ENCODE assay signal across 8 cellular contexts in genomic region chr2:60439219-60439974, GRCh38.
DNase-seq lines count a peak whose midpoint lies in the region; ATAC-seq and TF ChIP-seq lines count a peak whose summit lies in the region.

No MANE protein-coding gene starts in this region.

- H3K4ac ChIP-seq in mesenchymal stem cell (ENCODE audit: low read depth in 1 of 2, low read length in 2 of 2), result no peak overlapping the region

- no peak overlapping the region for H4K8ac ChIP-seq in mesenchymal stem cell (ENCODE audit: low read length)

- TF ChIP-seq CTCF in GM13976 (IDR thresholded peaks at IDR 0.05; ENCODE audit: borderline replicate concordance, control extremely low read depth, extremely low read depth, insufficient read depth, missing control alignments) (peak; percentile 64), colonic mucosa (IDR thresholded peaks at IDR 0.05) (peak; percentile 51), neural crest cell (conservative IDR thresholded peaks at IDR 0.05) (peak; percentile 50)

- no peak overlapping the region for H3K14ac ChIP-seq in mesenchymal stem cell (ENCODE audit: low read length in 2 of 2)

- no peak overlapping the region for H3K27ac Mint-ChIP-seq in neural crest cell (ENCODE audit: unreplicated experiment)

- no peak overlapping the region for H3K23ac ChIP-seq in mesenchymal stem cell (ENCODE audit: low read length in 2 of 2)

- H3K27me3 ChIP-seq in colonic mucosa (no peaks in the 10 kb centered on the region), mesenchymal stem cell (ENCODE audit: control insufficient read depth in 1 of 2, insufficient read depth in 1 of 2, low read length in 2 of 2) (no peaks in the 10 kb centered on the region)

- no peak overlapping the region for H2BK5ac ChIP-seq in mesenchymal stem cell (ENCODE audit: low read depth, low read length, poor library complexity, severe bottlenecking)

- in situ Hi-C loops in GM13976 (cut with MboI; ENCODE audit: low sequenced_read_pairs, unreplicated experiment), result no loop called here

- no peaks in the 10 kb centered on the region for H3K9me3 Mint-ChIP-seq in neural crest cell

- peak overlapping the region in 1 of 2 donors; percentile 22 for H3K9ac ChIP-seq in colonic mucosa (ENCODE audit: low read depth in 2 of 2, low read length in 2 of 2)
- no peak overlapping the region for H3K9ac ChIP-seq in mesenchymal stem cell (ENCODE audit: low read length)

- intact Hi-C loops in colonic mucosa (cut with DNase I), result no loop called here

- H3K4me3 ChIP-seq in colonic mucosa (no peak overlapping the region), mesenchymal stem cell (ENCODE audit: insufficient read depth in 1 of 2, low read depth in 1 of 2, low read length in 2 of 2) (no peak overlapping the region)

- H3K79me1 ChIP-seq in mesenchymal stem cell (replicated peaks; ENCODE audit: low read length, poor library complexity, severe bottlenecking), result no peaks in the 10 kb centered on the region

- peaks cover 11% of the 10 kb centered on the region for H3K4me1 Mint-ChIP-seq in neural crest cell

- H3K4me1 ChIP-seq in colonic mucosa, result no peaks in the 10 kb centered on the region
- peaks cover 3% of the 10 kb centered on the region for H3K4me1 ChIP-seq in mesenchymal stem cell (ENCODE audit: control insufficient read depth, insufficient read depth, low read depth, low read length)

- H3K4me3 Mint-ChIP-seq in neural crest cell, result no peak overlapping the region

- H2AFZ ChIP-seq in mesenchymal stem cell (ENCODE audit: low read depth, low read length), result no peak overlapping the region

- no peaks in the 10 kb centered on the region for H3K36me3 ChIP-seq in colonic mucosa
- no peaks in the 10 kb centered on the region for H3K36me3 ChIP-seq in mesenchymal stem cell (ENCODE audit: control insufficient read depth in 1 of 2, insufficient read depth in 2 of 2, low read depth in 1 of 2, low read length in 2 of 2)

- H4K91ac ChIP-seq in mesenchymal stem cell (ENCODE audit: low read length), result no peak overlapping the region

- no peak overlapping the region for H2BK12ac ChIP-seq in mesenchymal stem cell (ENCODE audit: low read length in 2 of 2)

- peak; percentile 87 for DNase-seq in GM13976 (ENCODE audit: low spot score)
- DNase-seq in HuH-7 (ENCODE audit: low spot score), result peak; percentile 73
- DNase-seq in colonic mucosa, result peak; percentile 55
- DNase-seq in neural crest cell (ENCODE audit: low read depth, low spot score), result no peak
- no peak for DNase-seq in epidermal melanocyte (ENCODE audit: insufficient read length, low spot score)
- no peak for DNase-seq in DMS153 (lab: John Stamatoyannopoulos, UW)
- DNase-seq in mesenchymal stem cell, result no peak

- H3K27me3 Mint-ChIP-seq in neural crest cell (ENCODE audit: low read depth), result no peaks in the 10 kb centered on the region

- ATAC-seq in GM21717 (IDR thresholded peaks at IDR 0.05; ENCODE audit: unreplicated experiment), result peak; percentile 96

- no peaks in the 10 kb centered on the region for H3K36me3 Mint-ChIP-seq in neural crest cell (ENCODE audit: low read depth)

- 84% methylated on average over 18 of the region's 20 CpGs for WGBS in mesenchymal stem cell

- H2BK15ac ChIP-seq in mesenchymal stem cell (ENCODE audit: low read depth, poor library complexity, severe bottlenecking), result no peak overlapping the region

- no peak overlapping the region for H2AK5ac ChIP-seq in mesenchymal stem cell (ENCODE audit: low read length, severe bottlenecking)

- H3K27ac ChIP-seq in colonic mucosa (no peak overlapping the region), mesenchymal stem cell (ENCODE audit: low read length, poor library complexity, severe bottlenecking) (no peak overlapping the region)

- H3K9me3 ChIP-seq in colonic mucosa (no peaks in the 10 kb centered on the region), mesenchymal stem cell (ENCODE audit: control insufficient read depth, low read length) (no peaks in the 10 kb centered on the region)

- H3K18ac ChIP-seq in mesenchymal stem cell (ENCODE audit: low read depth in 1 of 2, low read length in 2 of 2), result no peak overlapping the region

- H3K4me2 ChIP-seq in mesenchymal stem cell (ENCODE audit: low read length, poor library complexity, severe bottlenecking), result no peak overlapping the region

- no peak overlapping the region for H2BK120ac ChIP-seq in mesenchymal stem cell (ENCODE audit: low read depth, low read length)

Comparison
In these comparisons a context has a peak if more than half of its experiments do, and no peak if none do; other contexts are left out.
1. DNase-seq: peak in GM13976 (single experiment), HuH-7 (single experiment) and colonic mucosa (single experiment); none in neural crest cell (single experiment), epidermal melanocyte (single experiment), DMS153 (single experiment) and mesenchymal stem cell (single experiment).
2. Peak in every context shown above with its lines, with median percentiles within 50 percentile points of each other: CTCF ChIP-seq.